ENCODE assay signal across 8 cellular contexts in the genomic region with DNA sequence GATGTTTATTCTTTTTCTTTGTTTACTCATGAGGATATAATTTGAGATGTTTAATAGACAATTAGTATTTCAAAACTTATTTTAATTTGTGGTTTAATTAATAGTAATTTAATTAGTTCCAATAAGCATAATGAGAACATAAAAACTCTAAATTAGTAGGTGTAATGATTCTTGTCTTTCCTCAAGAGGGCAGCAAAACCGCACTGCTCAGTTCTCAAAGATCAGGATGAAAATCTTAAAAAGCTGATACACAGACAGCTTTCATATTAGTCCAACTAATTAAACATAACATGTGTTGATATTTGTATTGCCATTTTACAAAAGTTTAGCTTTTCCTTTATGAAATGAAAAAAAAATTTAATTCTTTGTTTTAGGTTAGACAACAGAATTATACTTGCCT.
DNase-seq lines count a peak whose midpoint lies in the region; ATAC-seq and TF ChIP-seq lines count a peak whose summit lies in the region.

No MANE protein-coding gene starts in this region.

- peak; percentile 28 for DNase-seq in DMS79 (lab: John Stamatoyannopoulos, UW)
- DNase-seq in MV-4-11 (lab: John Stamatoyannopoulos, UW): peak; percentile 16
- no peak for DNase-seq in lower lobe of right lung
- DNase-seq in hepatic stellate cell (ENCODE audit: low spot score): no peak
- DNase-seq in Right ventricle myocardium inferior (ENCODE audit: missing footprints): no peak

- H3K4me1 ChIP-seq in lower lobe of right lung: no peaks in the 10 kb centered on the region

- no peaks in the 10 kb centered on the region for H3K27me3 ChIP-seq in lower lobe of right lung (ENCODE audit: low read depth)

- no peak overlapping the region for H3K27ac ChIP-seq in lower lobe of right lung

- no peaks in the 10 kb centered on the region for H3K9me3 ChIP-seq in lower lobe of right lung

- TF ChIP-seq CTCF in WI38 (IDR thresholded peaks at IDR 0.05; ENCODE audit: low read depth, low read length): peak; percentile 18; the same call in 1 of the 2 replicates
- peak; percentile 41 for TF ChIP-seq CTCF in lower lobe of right lung (IDR thresholded peaks at IDR 0.05)

- H3K36me3 ChIP-seq in lower lobe of right lung: no peaks in the 10 kb centered on the region

- intact Hi-C loops in lower lobe of right lung (cut with DNase I) (loop anchor here (10.0 kb wide), 1 partner anchor 251 kb away; no protein-coding TSS in a partner anchor), Right ventricle myocardium inferior (cut with DNase I) (loop anchor here (5.0 kb wide), 1 partner anchor 244 kb away; no protein-coding TSS in a partner anchor)

- ATAC-seq in lower lobe of right lung: no peak
- no peak for ATAC-seq in HG03342 (IDR thresholded peaks at IDR 0.05; ENCODE audit: unreplicated experiment)
- no peak for ATAC-seq in GM19463 (IDR thresholded peaks at IDR 0.05; ENCODE audit: unreplicated experiment)
- ATAC-seq in Right ventricle myocardium inferior: no peak

- H3K4me3 ChIP-seq in WI38 (ENCODE audit: low read depth, low read length) (no peak overlapping the region), lower lobe of right lung (no peak overlapping the region)

Comparison
In these comparisons a context has a peak if more than half of its experiments do, and no peak if none do; other contexts are left out.
1. DNase-seq: peak in DMS79 (single experiment) and MV-4-11 (single experiment); none in lower lobe of right lung (single experiment), hepatic stellate cell (single experiment) and Right ventricle myocardium inferior (single experiment).